ENCODE assay signal across 9 cellular contexts in genomic region chr4:153520871-153521329, GRCh38. TPM values are rescaled to one million over a fixed set of nuclear protein-coding genes. Genes with fewer than 3 reads are reported as not detected.
DNase-seq lines count a peak whose midpoint lies in the region; ATAC-seq and TF ChIP-seq lines count a peak whose summit lies in the region.
"Had no signal": no experiment of that assay in that cellular context is flagged by ENCODE, and none has a peak within 500 bp of the region (broad histone marks: within the 10 kb centered on the region; RNA-seq: fewer than 3 reads in every experiment).

No MANE protein-coding gene starts in this region.

- H3K36me3 ChIP-seq in CD8-positive, alpha-beta T cell (ENCODE audit: insufficient read depth, low read length), result no peaks in the 10 kb centered on the region

- H3K4me1 Mint-ChIP-seq in CD8-positive, alpha-beta T cell (ENCODE audit: low read depth), result peaks cover 85% of the 10 kb centered on the region
- peaks cover 83% of the 10 kb centered on the region for H3K4me1 Mint-ChIP-seq in central memory CD8-positive, alpha-beta T cell

- H3K4me3 ChIP-seq in CD8-positive, alpha-beta T cell (ENCODE audit: low read depth, low read length), result no peak overlapping the region

- H3K27me3 Mint-ChIP-seq in CD8-positive, alpha-beta T cell (ENCODE audit: low read depth), result no peaks in the 10 kb centered on the region
- H3K27me3 Mint-ChIP-seq in central memory CD8-positive, alpha-beta T cell, result no peaks in the 10 kb centered on the region

- H3K4me1 ChIP-seq in CD8-positive, alpha-beta T cell (ENCODE audit: insufficient read depth, low read length), result peaks cover 78% of the 10 kb centered on the region

- intact Hi-C loops in CD8-positive, alpha-beta T cell (cut with DNase I, micrococcal nuclease), result loop anchor here (2.0 to 10.0 kb wide), 4 partner anchors 22 to 56 kb away; no protein-coding TSS in a partner anchor
- intact Hi-C loops in posterior vena cava (cut with DNase I), result no loop called here
- intact Hi-C loops in Right ventricle myocardium inferior (cut with DNase I), result no loop called here

- H3K27ac Mint-ChIP-seq in CD8-positive, alpha-beta T cell, result peak overlapping the region; percentile 94
- peak overlapping the region; percentile 84 for H3K27ac Mint-ChIP-seq in central memory CD8-positive, alpha-beta T cell (ENCODE audit: low read depth)

- no peaks in the 10 kb centered on the region for H3K9me3 Mint-ChIP-seq in CD8-positive, alpha-beta T cell
- no peaks in the 10 kb centered on the region for H3K9me3 Mint-ChIP-seq in central memory CD8-positive, alpha-beta T cell

- no peaks in the 10 kb centered on the region for H3K27me3 ChIP-seq in CD8-positive, alpha-beta T cell (ENCODE audit: insufficient read depth, low read length)

- ATAC-seq in CD8-positive, alpha-beta T cell, result no peak
- ATAC-seq in HG03558 (IDR thresholded peaks at IDR 0.05; ENCODE audit: extremely low read depth, unreplicated experiment) (peak; percentile 26), Right ventricle myocardium inferior (no peak)
- no peak for ATAC-seq in central memory CD8-positive, alpha-beta T cell (replicated peaks; ENCODE audit: extremely low read depth, poor library complexity, severe bottlenecking)

- CTCF ChIA-PET in CD8-positive, alpha-beta T cell (lab: Charles Lee), result interaction anchor here (0.7 to 2.1 kb wide), 4 partner anchors 20 to 53 kb away, joined by 3 to 5 read pairs (median 4); no protein-coding TSS in a partner anchor

- POLR2A ChIA-PET in CD8-positive, alpha-beta T cell (lab: Charles Lee), result interaction anchor here (1.5 kb wide), 1 partner anchor 20 kb away, joined by 4 read pairs; no protein-coding TSS in a partner anchor

- DNase-seq in CD8-positive, alpha-beta T cell, result no peak
- DNase-seq in GM20000 (ENCODE audit: low spot score) (peak; percentile 35), T1000 (lab: John Stamatoyannopoulos, UW) (no peak), posterior vena cava (ENCODE audit: low spot score) (no peak), Right ventricle myocardium inferior (ENCODE audit: missing footprints) (no peak), NCI-H526 (lab: John Stamatoyannopoulos, UW) (no peak)
- no peak for DNase-seq in central memory CD8-positive, alpha-beta T cell (ENCODE audit: low spot score in 2 of 2)

- H3K9me3 ChIP-seq in CD8-positive, alpha-beta T cell (ENCODE audit: low read length), result no peaks in the 10 kb centered on the region

- H3K4me3 Mint-ChIP-seq in CD8-positive, alpha-beta T cell, result peak overlapping the region; percentile 77
- peak overlapping the region; percentile 75 for H3K4me3 Mint-ChIP-seq in central memory CD8-positive, alpha-beta T cell

- peak overlapping the region; percentile 3 for H3K27ac ChIP-seq in CD8-positive, alpha-beta T cell (ENCODE audit: low read depth, low read length)
- H3K27ac ChIP-seq: VCaP had no signal

- H3K36me3 Mint-ChIP-seq in CD8-positive, alpha-beta T cell, result peaks cover 29% of the 10 kb centered on the region
- H3K36me3 Mint-ChIP-seq in central memory CD8-positive, alpha-beta T cell (ENCODE audit: insufficient read depth), result peaks cover 16% of the 10 kb centered on the region

- no peak for TF ChIP-seq CTCF in CD8-positive, alpha-beta T cell (IDR thresholded peaks at IDR 0.05)
- TF ChIP-seq CTCF in GM20000 (IDR thresholded peaks at IDR 0.05; ENCODE audit: extremely low read depth, missing control alignments), result no peak

RNA-seq across cellular contexts. Expression of gene TMEM131L, which starts 54.7 kb away (rescaled TPM):
- total RNA-seq in CD8-positive, alpha-beta T cell, result 10 to 100 TPM; 80.8 to 83.1 TPM
- total RNA-seq in posterior vena cava (10 to 100 TPM; 11.4 to 12.0 TPM), Right ventricle myocardium inferior (14.4 TPM)

Comparison
In these comparisons a context has a peak if more than half of its experiments do, and no peak if none do; other contexts are left out.
1. intact Hi-C loops: an anchor here in CD8-positive, alpha-beta T cell (2.0 to 10.0 kb wide); none called in posterior vena cava and Right ventricle myocardium inferior.